In genomic region chr10:78302739-78302988, GRCh38 we compare ENCODE assay signal across 8 cellular contexts.
A peak's percentile ranks its signal among the peaks of the same experiment; 100 is the strongest.
DNase-seq lines count a peak whose midpoint lies in the region; ATAC-seq and TF ChIP-seq lines count a peak whose summit lies in the region.

No MANE protein-coding gene starts in this region.

- H3K9me3 ChIP-seq in KOPT-K1 (ENCODE audit: insufficient read depth, low read length, poor library complexity, severe bottlenecking) = peaks cover 7% of the 10 kb centered on the region

- H3K27ac Mint-ChIP-seq in dendritic cell treated with granulocyte-macrophage colony-stimulating factor and Interleukin-4, amounts not matched to agents 40 ng/mL and 50 ng/mL, for 4 days = peak overlapping the region; percentile 97
- H3K27ac Mint-ChIP-seq in natural killer cell treated with Interleukin-12 subunit alpha and Interleukin-12 subunit beta and Interleukin-15 and Interleukin-18, amount 100 ng/mL, for 72 hours = peak overlapping the region; percentile 77 to 86

- no peak for ATAC-seq in natural killer cell treated with Interleukin-12 subunit alpha and Interleukin-12 subunit beta and Interleukin-15 and Interleukin-18, amount 100 ng/mL, for 72 hours
- no peak for ATAC-seq in left colon

- H3K27ac ChIP-seq in KOPT-K1 (ENCODE audit: low read depth, low read length, poor library complexity, severe bottlenecking) = peak overlapping the region; percentile 79

- no peak for DNase-seq in AG09309 (ENCODE audit: low read depth)
- DNase-seq in natural killer cell treated with Interleukin-12 subunit alpha and Interleukin-12 subunit beta and Interleukin-15 and Interleukin-18, amount 100 ng/mL, for 72 hours (ENCODE audit: low spot score) = no peak
- DNase-seq in left colon = no peak
- no peak for DNase-seq in HCEC 1CT
- DNase-seq in activated effector memory CD4-positive, alpha-beta T cell treated with Interleukin-2 at 50 U/mL for 16 hours = no peak
- no peak for DNase-seq in DMS79 treated with DMSO at 0.1 percent for 48 hours (lab: John Stamatoyannopoulos, UW)

- intact Hi-C loops in dendritic cell treated with granulocyte-macrophage colony-stimulating factor and Interleukin-4, amounts not matched to agents 40 ng/mL and 50 ng/mL, for 4 days (cut with micrococcal nuclease) = loop anchor here (5.0 kb wide), 1 partner anchor 45 kb away; no protein-coding TSS in a partner anchor
- intact Hi-C loops in left colon (cut with DNase I, micrococcal nuclease) = no loop called here

- no peaks in the 10 kb centered on the region for H3K36me3 ChIP-seq in KOPT-K1 (ENCODE audit: insufficient read depth, low read length)

- peak overlapping the region; percentile 84 for H3K4me3 Mint-ChIP-seq in dendritic cell treated with granulocyte-macrophage colony-stimulating factor and Interleukin-4, amounts not matched to agents 40 ng/mL and 50 ng/mL, for 4 days
- peak overlapping the region; percentile 89 for H3K4me3 Mint-ChIP-seq in natural killer cell treated with Interleukin-12 subunit alpha and Interleukin-12 subunit beta and Interleukin-15 and Interleukin-18, amount 100 ng/mL, for 72 hours

- peaks cover 56% of the 10 kb centered on the region for H3K4me1 Mint-ChIP-seq in dendritic cell treated with granulocyte-macrophage colony-stimulating factor and Interleukin-4, amounts not matched to agents 40 ng/mL and 50 ng/mL, for 4 days (ENCODE audit: low read depth)
- peaks cover 14 to 26% of the 10 kb centered on the region in 2 donors for H3K4me1 Mint-ChIP-seq in natural killer cell treated with Interleukin-12 subunit alpha and Interleukin-12 subunit beta and Interleukin-15 and Interleukin-18, amount 100 ng/mL, for 72 hours (ENCODE audit: low read depth in 2 of 2)

- H3K27me3 Mint-ChIP-seq in dendritic cell treated with granulocyte-macrophage colony-stimulating factor and Interleukin-4, amounts not matched to agents 40 ng/mL and 50 ng/mL, for 4 days = peaks cover 19% of the 10 kb centered on the region
- peaks cover 12 to 18% of the 10 kb centered on the region in 2 donors for H3K27me3 Mint-ChIP-seq in natural killer cell treated with Interleukin-12 subunit alpha and Interleukin-12 subunit beta and Interleukin-15 and Interleukin-18, amount 100 ng/mL, for 72 hours

- no peak for TF ChIP-seq CTCF in AG09309 (IDR thresholded peaks at IDR 0.05; ENCODE audit: control insufficient read depth, insufficient read depth, low read depth, low read length, missing control alignments)

- peaks cover 4% of the 10 kb centered on the region for H3K36me3 Mint-ChIP-seq in dendritic cell treated with granulocyte-macrophage colony-stimulating factor and Interleukin-4, amounts not matched to agents 40 ng/mL and 50 ng/mL, for 4 days (ENCODE audit: low read depth)
- no peaks in the 10 kb centered on the region for H3K36me3 Mint-ChIP-seq in natural killer cell treated with Interleukin-12 subunit alpha and Interleukin-12 subunit beta and Interleukin-15 and Interleukin-18, amount 100 ng/mL, for 72 hours

- H3K9me3 Mint-ChIP-seq in dendritic cell treated with granulocyte-macrophage colony-stimulating factor and Interleukin-4, amounts not matched to agents 40 ng/mL and 50 ng/mL, for 4 days = no peaks in the 10 kb centered on the region
- peaks cover 3% of the 10 kb centered on the region for H3K9me3 Mint-ChIP-seq in natural killer cell treated with Interleukin-12 subunit alpha and Interleukin-12 subunit beta and Interleukin-15 and Interleukin-18, amount 100 ng/mL, for 72 hours

- H3K4me3 ChIP-seq in AG09309 (ENCODE audit: control insufficient read depth, low read depth, low read length) = peak overlapping the region; percentile 46
